In genomic region chr1:112957133-112957812, GRCh38 we compare ENCODE assay signal across 1 cellular context.
TF ChIP-seq lines count a peak whose summit lies in the region.

No MANE protein-coding gene starts in this region.

TF ChIP-seq in HEK293, 187 proteins besides CTCF, POLR2A, EP300 and RAD21 (continued from another document and continues in another):
- TF ChIP-seq, protein P1, sequence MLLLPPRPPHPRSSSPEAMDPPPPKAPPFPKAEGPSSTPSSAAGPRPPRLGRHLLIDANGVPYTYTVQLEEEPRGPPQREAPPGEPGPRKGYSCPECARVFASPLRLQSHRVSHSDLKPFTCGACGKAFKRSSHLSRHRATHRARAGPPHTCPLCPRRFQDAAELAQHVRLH (tag by site-specific recombination; IDR thresholded peaks at IDR 0.05): peak; percentile 84
- TF ChIP-seq ZNF398 (tag by site-specific recombination; IDR thresholded peaks at IDR 0.05): peak; percentile 97
- TF ChIP-seq ZNF560 (tag by site-specific recombination; IDR thresholded peaks at IDR 0.05; ENCODE audit: borderline replicate concordance): no peak
- TF ChIP-seq, protein P2, sequence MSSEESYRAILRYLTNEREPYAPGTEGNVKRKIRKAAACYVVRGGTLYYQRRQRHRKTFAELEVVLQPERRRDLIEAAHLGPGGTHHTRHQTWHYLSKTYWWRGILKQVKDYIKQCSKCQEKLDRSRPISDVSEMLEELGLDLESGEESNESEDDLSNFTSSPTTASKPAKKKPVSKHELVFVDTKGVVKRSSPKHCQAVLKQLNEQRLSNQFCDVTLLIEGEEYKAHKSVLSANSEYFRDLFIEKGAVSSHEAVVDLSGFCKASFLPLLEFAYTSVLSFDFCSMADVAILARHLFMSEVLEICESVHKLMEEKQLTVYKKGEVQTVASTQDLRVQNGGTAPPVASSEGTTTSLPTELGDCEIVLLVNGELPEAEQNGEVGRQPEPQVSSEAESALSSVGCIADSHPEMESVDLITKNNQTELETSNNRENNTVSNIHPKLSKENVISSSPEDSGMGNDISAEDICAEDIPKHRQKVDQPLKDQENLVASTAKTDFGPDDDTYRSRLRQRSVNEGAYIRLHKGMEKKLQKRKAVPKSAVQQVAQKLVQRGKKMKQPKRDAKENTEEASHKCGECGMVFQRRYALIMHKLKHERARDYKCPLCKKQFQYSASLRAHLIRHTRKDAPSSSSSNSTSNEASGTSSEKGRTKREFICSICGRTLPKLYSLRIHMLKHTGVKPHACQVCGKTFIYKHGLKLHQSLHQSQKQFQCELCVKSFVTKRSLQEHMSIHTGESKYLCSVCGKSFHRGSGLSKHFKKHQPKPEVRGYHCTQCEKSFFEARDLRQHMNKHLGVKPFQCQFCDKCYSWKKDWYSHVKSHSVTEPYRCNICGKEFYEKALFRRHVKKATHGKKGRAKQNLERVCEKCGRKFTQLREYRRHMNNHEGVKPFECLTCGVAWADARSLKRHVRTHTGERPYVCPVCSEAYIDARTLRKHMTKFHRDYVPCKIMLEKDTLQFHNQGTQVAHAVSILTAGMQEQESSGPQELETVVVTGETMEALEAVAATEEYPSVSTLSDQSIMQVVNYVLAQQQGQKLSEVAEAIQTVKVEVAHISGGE (tag by site-specific recombination; conservative IDR thresholded peaks at IDR 0.05; ENCODE audit: low read depth): 0 out of 2 replicates have a peak, but pooled peaks have one; percentile 5
- no peak for TF ChIP-seq ZNF16 (tag by site-specific recombination; IDR thresholded peaks at IDR 0.05; ENCODE audit: low read depth)
- TF ChIP-seq ZNF585B (tag by site-specific recombination; IDR thresholded peaks at IDR 0.05): no peak
- TF ChIP-seq HOXC10 (CRISPR knock-in tag; IDR thresholded peaks at IDR 0.05): no peak
- no peak for TF ChIP-seq ZNF423 (tag by site-specific recombination; IDR thresholded peaks at IDR 0.05)
- no peak for TF ChIP-seq ZNF2 (tag by site-specific recombination; IDR thresholded peaks at IDR 0.05)
- TF ChIP-seq TSHZ1 (tag by site-specific recombination; IDR thresholded peaks at IDR 0.05; ENCODE audit: borderline replicate concordance): no peak
- no peak for TF ChIP-seq ZNF626 (tag by site-specific recombination; IDR thresholded peaks at IDR 0.05)
- no peak for TF ChIP-seq ZNF223 (tag by site-specific recombination; IDR thresholded peaks at IDR 0.05)
- TF ChIP-seq ZNF133 (tag by site-specific recombination; IDR thresholded peaks at IDR 0.05): no peak
- no peak for TF ChIP-seq GLI2 (tag by site-specific recombination; IDR thresholded peaks at IDR 0.05; ENCODE audit: borderline replicate concordance, low read depth)
- TF ChIP-seq, protein P3, sequence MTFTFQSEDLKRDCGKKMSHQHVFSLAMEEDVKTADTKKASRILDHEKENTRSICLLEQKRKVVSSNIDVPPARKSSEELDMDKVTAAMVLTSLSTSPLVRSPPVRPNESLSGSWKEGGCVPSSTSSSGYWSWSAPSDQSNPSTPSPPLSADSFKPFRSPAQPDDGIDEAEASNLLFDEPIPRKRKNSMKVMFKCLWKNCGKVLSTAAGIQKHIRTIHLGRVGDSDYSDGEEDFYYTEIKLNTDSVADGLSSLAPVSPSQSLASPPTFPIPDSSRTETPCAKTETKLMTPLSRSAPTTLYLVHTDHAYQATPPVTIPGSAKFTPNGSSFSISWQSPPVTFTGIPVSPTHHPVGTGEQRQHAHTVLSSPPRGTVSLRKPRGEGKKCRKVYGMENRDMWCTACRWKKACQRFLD (tag by site-specific recombination; IDR thresholded peaks at IDR 0.05): no peak
- no peak for TF ChIP-seq MYNN (tag by site-specific recombination; IDR thresholded peaks at IDR 0.05; ENCODE audit: borderline replicate concordance)
- no peak for TF ChIP-seq ZNF843 (tag by site-specific recombination; IDR thresholded peaks at IDR 0.05)
- 0 out of 2 replicates have a peak, but pooled peaks have one; percentile 10 for TF ChIP-seq KLF16 (tag by site-specific recombination; IDR thresholded peaks at IDR 0.05)
- TF ChIP-seq, protein P4, sequence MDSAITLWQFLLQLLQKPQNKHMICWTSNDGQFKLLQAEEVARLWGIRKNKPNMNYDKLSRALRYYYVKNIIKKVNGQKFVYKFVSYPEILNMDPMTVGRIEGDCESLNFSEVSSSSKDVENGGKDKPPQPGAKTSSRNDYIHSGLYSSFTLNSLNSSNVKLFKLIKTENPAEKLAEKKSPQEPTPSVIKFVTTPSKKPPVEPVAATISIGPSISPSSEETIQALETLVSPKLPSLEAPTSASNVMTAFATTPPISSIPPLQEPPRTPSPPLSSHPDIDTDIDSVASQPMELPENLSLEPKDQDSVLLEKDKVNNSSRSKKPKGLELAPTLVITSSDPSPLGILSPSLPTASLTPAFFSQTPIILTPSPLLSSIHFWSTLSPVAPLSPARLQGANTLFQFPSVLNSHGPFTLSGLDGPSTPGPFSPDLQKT (IDR thresholded peaks at IDR 0.05; ENCODE audit: borderline replicate concordance, low read depth, low read length): no peak
- 0 out of 2 replicates have a peak, but pooled peaks have one; percentile 19 for TF ChIP-seq ZNF324 (tag by site-specific recombination; IDR thresholded peaks at IDR 0.05)
- no peak for TF ChIP-seq ZNF639 (tag by site-specific recombination; IDR thresholded peaks at IDR 0.05)
- TF ChIP-seq ZNF660 (tag by site-specific recombination; IDR thresholded peaks at IDR 0.05): no peak
- TF ChIP-seq KLF9 (tag by site-specific recombination; IDR thresholded peaks at IDR 0.05; ENCODE audit: low read depth): peak; percentile 46; the same call in 1 of the 2 replicates
- no peak for TF ChIP-seq ZNF571 (tag by site-specific recombination; IDR thresholded peaks at IDR 0.05)
- TF ChIP-seq ZNF214 (tag by site-specific recombination; IDR thresholded peaks at IDR 0.05; ENCODE audit: borderline replicate concordance): no peak
- no peak; the same call in 1 of the 2 replicates for TF ChIP-seq ZFP69B (tag by site-specific recombination; IDR thresholded peaks at IDR 0.05)
- no peak for TF ChIP-seq ZNF558 (tag by site-specific recombination; IDR thresholded peaks at IDR 0.05)
- TF ChIP-seq ZNF121 (tag by site-specific recombination; IDR thresholded peaks at IDR 0.05): no peak
- peak; percentile 62; the same call in 1 of the 2 replicates for TF ChIP-seq GFI1B (tag by site-specific recombination; IDR thresholded peaks at IDR 0.05)
- TF ChIP-seq REPIN1 (tag by site-specific recombination; IDR thresholded peaks at IDR 0.05; ENCODE audit: low read depth): no peak; the same call in 1 of the 2 replicates
- peak; percentile 51; the same call in 1 of the 2 replicates for TF ChIP-seq ZNF76 (tag by site-specific recombination; IDR thresholded peaks at IDR 0.05; ENCODE audit: borderline replicate concordance, low read depth)
- TF ChIP-seq ZNF768 (tag by site-specific recombination; IDR thresholded peaks at IDR 0.05): 0 out of 2 replicates have a peak, but pooled peaks have one; percentile 38
- no peak for TF ChIP-seq ZNF521 (tag by site-specific recombination; IDR thresholded peaks at IDR 0.05)
- TF ChIP-seq ZBTB10 (tag by site-specific recombination; IDR thresholded peaks at IDR 0.05): 0 out of 2 replicates have a peak, but pooled peaks have one; percentile 47
- TF ChIP-seq SP2 (tag by site-specific recombination; IDR thresholded peaks at IDR 0.05): no peak; the same call in 1 of the 2 replicates
- TF ChIP-seq GLI4 (tag by site-specific recombination; IDR thresholded peaks at IDR 0.05): no peak
- TF ChIP-seq ZNF19 (tag by site-specific recombination; IDR thresholded peaks at IDR 0.05; ENCODE audit: low read depth): no peak
- TF ChIP-seq FEZF1 (tag by site-specific recombination; IDR thresholded peaks at IDR 0.05): no peak
- no peak for TF ChIP-seq ZNF48 (tag by site-specific recombination; IDR thresholded peaks at IDR 0.05)
- no peak for TF ChIP-seq SCRT1 (tag by site-specific recombination; IDR thresholded peaks at IDR 0.05; ENCODE audit: borderline replicate concordance)
- TF ChIP-seq ZBTB17 (tag by site-specific recombination; IDR thresholded peaks at IDR 0.05): peak; percentile 7; the same call in 1 of the 2 replicates
- TF ChIP-seq ZNF148 (tag by site-specific recombination; IDR thresholded peaks at IDR 0.05; ENCODE audit: borderline replicate concordance): no peak
- TF ChIP-seq BCL11A (tag by site-specific recombination; IDR thresholded peaks at IDR 0.05; ENCODE audit: low read depth): no peak
